Comparison of ENCODE assay signal across 16 cellular contexts in the genomic region with DNA sequence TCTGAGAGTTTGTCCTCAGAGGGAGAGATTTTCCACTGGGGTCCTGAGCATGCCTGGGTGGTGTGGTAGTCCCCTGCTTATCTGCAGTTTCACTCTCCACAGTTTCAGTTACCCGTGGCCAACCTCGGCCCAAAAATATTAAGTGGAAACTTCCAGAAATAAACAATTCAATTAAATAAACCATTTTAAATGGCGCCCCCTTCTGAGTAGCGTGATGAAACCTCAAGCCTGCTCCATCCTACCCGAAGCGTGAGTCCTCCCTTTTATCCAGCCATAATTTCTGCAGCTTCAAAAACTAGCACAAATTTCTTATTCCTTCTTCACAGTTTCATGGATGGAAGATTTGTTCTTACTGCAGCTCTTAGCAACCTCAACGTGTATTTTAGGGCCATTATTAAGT. TPM values are rescaled to one million over a fixed set of nuclear protein-coding genes. Genes with fewer than 3 reads are reported as not detected.
DNase-seq lines count a peak whose midpoint lies in the region; ATAC-seq, FAIRE-seq and TF ChIP-seq lines count a peak whose summit lies in the region.
"Had no signal": no experiment of that assay in that cellular context is flagged by ENCODE, and none has a peak within 500 bp of the region (broad histone marks: within the 10 kb centered on the region; RNA-seq: fewer than 3 reads in every experiment).

No MANE protein-coding gene starts in this region.

- BruUV-seq in HCT116 (replicated peaks; lab: Mats Ljungman, UMichigan) = no TSS peak
- BruUV-seq in PC-3 (replicated peaks; lab: Mats Ljungman, UMichigan) = no TSS peak

- H3K9me2 ChIP-seq in HCT116 (ENCODE audit: insufficient read depth) (no peaks in the 10 kb centered on the region), PC-3 (replicated peaks; ENCODE audit: low read length) (no peaks in the 10 kb centered on the region)

- peak; percentile 80 for FAIRE-seq in A549 (lab: Jason Lieb, UNC)
- FAIRE-seq: GM12891 had no signal

- DNase-seq in A549 (ENCODE audit: low read depth in 1 of 2, low spot score in 1 of 2) (no peak), HCT116 (ENCODE audit: low read depth, low spot score) (no peak), PC-3 (no peak), coronary artery (ENCODE audit: low spot score) (peak; percentile 17), NCI-H2029 treated with DMSO at 0.1 percent for 48 hours (lab: John Stamatoyannopoulos, UW) (no peak), NCI-H187 (lab: John Stamatoyannopoulos, UW) (no peak), NCI-H146 treated with DMSO at 0.1 percent for 48 hours (lab: John Stamatoyannopoulos, UW; ENCODE audit: unreplicated experiment) (no peak)
- DNase-seq: DMS53, GOT3, NCI-H1436, NCI-H2107, SHP77 treated with DMSO at 0.1 percent for 48 hours had no signal

- CTCF ChIA-PET in A549 (lab: Yijun Ruan, JAX) (interaction anchor here (1.1 kb wide), 1 partner anchor 13 kb away, joined by 3 read pairs; no protein-coding TSS in a partner anchor), HCT116 (lab: Charles Lee) (no interaction called here), PC-3 (lab: Charles Lee) (no interaction called here)

- H3K79me2 ChIP-seq in HCT116 (ENCODE audit: insufficient read depth, low read length) = no peaks in the 10 kb centered on the region
- no peaks in the 10 kb centered on the region for H3K79me2 ChIP-seq in PC-3 (ENCODE audit: low read length)

- H3F3A ChIP-seq in PC-3 (ENCODE audit: low read length, unreplicated experiment) = no peaks in the 10 kb centered on the region

- peak; percentile 7; the same call in 1 of the 3 replicates for TF ChIP-seq CTCF in A549 (IDR thresholded peaks at IDR 0.05)
- peak in 1 of 3 experiments; percentile 7; a peak in 1 of 6 replicates for TF ChIP-seq CTCF in HCT116 (IDR thresholded peaks at IDR 0.05 in 2 of 3, conservative IDR thresholded peaks at IDR 0.05 in 1 of 3; ENCODE audit: borderline replicate concordance in 1 of 3, insufficient read depth in 1 of 3, low read depth in 2 of 3, low read length in 2 of 3)
- peak; percentile 31; the same call in 1 of the 2 replicates for TF ChIP-seq CTCF in PC-3 (conservative IDR thresholded peaks at IDR 0.05; ENCODE audit: low read depth, low read length)
- no peak for TF ChIP-seq CTCF in coronary artery (IDR thresholded peaks at IDR 0.05)

- no peak for TF ChIP-seq RAD21 in A549 (conservative IDR thresholded peaks at IDR 0.05 in 1 of 2, IDR thresholded peaks at IDR 0.05 in 1 of 2)
- peak; percentile 7; the same call in 1 of the 2 replicates for TF ChIP-seq RAD21 in HCT116 (IDR thresholded peaks at IDR 0.05; ENCODE audit: low read depth)

- 23% methylated on average over 7 of the region's 7 CpGs for whole genome bisulfite sequencing in A549 (ENCODE audit: missing lambda C conversion rate)

- intact Hi-C loops in HCT116 (cut with micrococcal nuclease) (no loop called here), PC-3 (cut with micrococcal nuclease) (no loop called here)

- H3K9me3 ChIP-seq in A549 (no peaks in the 10 kb centered on the region), HCT116 (ENCODE audit: control insufficient read depth in 1 of 2, insufficient read depth in 1 of 2, low read depth in 1 of 2, low read length in 2 of 2) (no peaks in the 10 kb centered on the region), PC-3 (ENCODE audit: low read length) (no peaks in the 10 kb centered on the region)

- POLR2A ChIA-PET in A549 (lab: Yijun Ruan, JAX) = no interaction called here
- POLR2A ChIA-PET in HCT116 (lab: Charles Lee) = no interaction called here
- POLR2A ChIA-PET in PC-3 (lab: Charles Lee; ENCODE audit: unreplicated experiment) = no interaction called here

- H3K27me3 ChIP-seq in HCT116 (ENCODE audit: insufficient read depth, low read length) = 0 out of 2 replicates have a peak, but pooled peaks cover 2% of the 10 kb centered on the region
- H3K27me3 ChIP-seq in PC-3 (ENCODE audit: low read length) = peaks cover 26% of the 10 kb centered on the region; the same call in 1 of the 2 replicates

- no peak overlapping the region for H2AFZ ChIP-seq in HCT116 (ENCODE audit: low read depth, low read length, poor library complexity, severe bottlenecking)
- no peak overlapping the region for H2AFZ ChIP-seq in PC-3 (ENCODE audit: low read length)

- RAD21 ChIA-PET in HCT116 (lab: Charles Lee; ENCODE audit: low non-redundant PET in 1 of 2, low total read pairs in 2 of 2, uncharacterized antibody in 2 of 2, unreplicated experiment in 2 of 2) = no interaction called here

- H3K36me3 ChIP-seq in HCT116 (ENCODE audit: control insufficient read depth in 1 of 2, insufficient read depth in 2 of 2, low read length in 2 of 2) (no peaks in the 10 kb centered on the region), PC-3 (ENCODE audit: low read depth, low read length) (no peaks in the 10 kb centered on the region)

- H3K4me2 ChIP-seq in A549 (no peak overlapping the region), HCT116 (ENCODE audit: low read length) (no peak overlapping the region), PC-3 (ENCODE audit: low read length) (no peak overlapping the region)

- TF ChIP-seq EP300 in A549 (IDR thresholded peaks at IDR 0.05) = no peak

- no peak overlapping the region for H3K9ac ChIP-seq in HCT116 (ENCODE audit: low read length)
- H3K9ac ChIP-seq in PC-3 (ENCODE audit: low read length) = no peak overlapping the region

- H3K27ac ChIP-seq in A549 (no peak overlapping the region), HCT116 (ENCODE audit: low read depth, low read length) (no peak overlapping the region), PC-3 (ENCODE audit: low read length) (no peak overlapping the region), coronary artery (no peak overlapping the region)

- ATAC-seq in A549 (no peak), HCT116 (no peak), PC-3 (no peak), HG03280 (IDR thresholded peaks at IDR 0.05; ENCODE audit: unreplicated experiment) (no peak)

- no peak for TF ChIP-seq POLR2A in A549 (IDR thresholded peaks at IDR 0.05; ENCODE audit: low read length)
- no peak for TF ChIP-seq POLR2A in HCT116 (IDR thresholded peaks at IDR 0.05; ENCODE audit: borderline replicate concordance, extremely low read depth, insufficient read depth, insufficient read length)

- H4K20me1 ChIP-seq in HCT116 (ENCODE audit: insufficient read depth) (no peaks in the 10 kb centered on the region), PC-3 (ENCODE audit: low read length) (no peaks in the 10 kb centered on the region)

- H3K4me1 ChIP-seq in A549 = no peaks in the 10 kb centered on the region
- no peaks in the 10 kb centered on the region for H3K4me1 ChIP-seq in HCT116 (ENCODE audit: control insufficient read depth in 1 of 2, insufficient read depth in 2 of 2, low read length in 2 of 2)
- H3K4me1 ChIP-seq in PC-3 (ENCODE audit: insufficient read depth, low read length) = no peaks in the 10 kb centered on the region

- H3K4me3 ChIP-seq in A549 = no peak overlapping the region
- no peak overlapping the region for H3K4me3 ChIP-seq in HCT116 (replicated peaks in 1 of 2; ENCODE audit: low read depth in 1 of 2, low read length in 2 of 2)
- H3K4me3 ChIP-seq in PC-3 (ENCODE audit: low read length) = no peak overlapping the region
- H3K4me3 ChIP-seq in coronary artery = no peak overlapping the region

TF ChIP-seq in A549, 52 proteins besides CTCF, POLR2A, EP300 and RAD21 (continues in another document):
- TF ChIP-seq FOSB (CRISPR knock-in tag; IDR thresholded peaks at IDR 0.05) = no peak
- no peak for TF ChIP-seq HOXA7 (CRISPR knock-in tag; IDR thresholded peaks at IDR 0.05)
- no peak for TF ChIP-seq KDM5A (IDR thresholded peaks at IDR 0.05)
- no peak for TF ChIP-seq FOXS1 (CRISPR knock-in tag; IDR thresholded peaks at IDR 0.05)

TF ChIP-seq in HCT116, 20 proteins besides CTCF, POLR2A, EP300 and RAD21 (continues in another document):
- TF ChIP-seq SRF (IDR thresholded peaks at IDR 0.05; ENCODE audit: low read depth) (no peak), YY1 (IDR thresholded peaks at IDR 0.05; ENCODE audit: extremely low read depth, insufficient replicate concordance, low read depth, low read length) (no peak), FOSL1 (IDR thresholded peaks at IDR 0.05; ENCODE audit: low read depth) (no peak), EGR1 (IDR thresholded peaks at IDR 0.05; ENCODE audit: low read depth) (no peak), ZNF274 (IDR thresholded peaks at IDR 0.05; ENCODE audit: low read depth, low read length) (no peak), CEBPB (IDR thresholded peaks at IDR 0.05; ENCODE audit: low read depth) (no peak), ELF1 (IDR thresholded peaks at IDR 0.05; ENCODE audit: borderline replicate concordance, low read depth) (no peak)

RNA-seq across cellular contexts. Expression of a gene that starts 26.7 kb away (rescaled TPM):
- polyA plus RNA-seq in A549 (2011; rRNA removed) = not detected in 2 replicates
- polyA plus RNA-seq in A549 (2012; cell fraction: cytosol; rRNA removed) = 0.01 and 0.03 TPM in 2 replicates
- 0.02 TPM in 1 of 2 replicates, not detected in the other for polyA plus RNA-seq in A549 (2012; cell fraction: nucleus; rRNA removed)
- not detected in 3 replicates for polyA plus RNA-seq in A549 (2017; fragmentation: RNase III; extraction: RNeasy Plus Mini Kit Qiagen cat#74134 plus additional on column Dnase treatment)
- polyA minus RNA-seq in A549 (2011; rRNA and poly(A)+ RNA removed) = not detected in 2 replicates
- not detected for total RNA-seq in HCT116 (2021; ENCODE audit: unreplicated experiment)
- polyA plus RNA-seq in HCT116 (2012) = not detected in 2 replicates
- total RNA-seq in PC-3 (2014; rRNA removed) = not detected in 2 replicates
- total RNA-seq: A172 had no signal
- polyA plus RNA-seq: CD14-positive monocyte had no signal

RNA-seq across cellular contexts. Expression of a gene that starts 36.8 kb away (rescaled TPM):
- 0.47 and 0.54 TPM in 2 replicates for polyA plus RNA-seq in A549 (2011; rRNA removed)
- 0.25 and 0.35 TPM in 2 replicates for polyA plus RNA-seq in A549 (2012; cell fraction: cytosol; rRNA removed)
- polyA plus RNA-seq in A549 (2012; cell fraction: nucleus; rRNA removed) = 0.88 and 0.96 TPM in 2 replicates
- 0.66 to 0.70 TPM (median 0.66 TPM) in 3 replicates for polyA plus RNA-seq in A549 (2017; fragmentation: RNase III; extraction: RNeasy Plus Mini Kit Qiagen cat#74134 plus additional on column Dnase treatment)
- polyA minus RNA-seq in A549 (2011; rRNA and poly(A)+ RNA removed) = 0.41 and 0.73 TPM in 2 replicates
- not detected for total RNA-seq in HCT116 (2021; ENCODE audit: unreplicated experiment)
- not detected in 2 replicates for polyA plus RNA-seq in HCT116 (2012)
- not detected in 2 replicates for total RNA-seq in PC-3 (2014; rRNA removed)

RNA-seq across cellular contexts. Expression of a gene that starts 40.5 kb away (rescaled TPM):
- polyA plus RNA-seq in A549 (2011; rRNA removed) (6.5 and 6.9 TPM in 2 replicates), A549 (2017; fragmentation: RNase III; extraction: RNeasy Plus Mini Kit Qiagen cat#74134 plus additional on column Dnase treatment) (3.2 to 3.6 TPM (median 3.3 TPM) in 3 replicates)
- polyA plus RNA-seq in A549 (2012; cell fraction: cytosol; rRNA removed) = 2.1 and 2.9 TPM in 2 replicates
- polyA plus RNA-seq in A549 (2012; cell fraction: nucleus; rRNA removed) = 4.9 and 7.2 TPM in 2 replicates
- polyA minus RNA-seq in A549 (2011; rRNA and poly(A)+ RNA removed) = 8.6 TPM in 2 replicates
- total RNA-seq in HCT116 (2021; ENCODE audit: unreplicated experiment) (9.8 TPM), PC-3 (2014; rRNA removed) (7.1 and 7.8 TPM in 2 replicates)
- 5.6 and 7.1 TPM in 2 replicates for polyA plus RNA-seq in HCT116 (2012)

RNA-seq across cellular contexts. Expression of a gene that starts 52.9 kb away (rescaled TPM):
- polyA plus RNA-seq in A549 (2011; rRNA removed) (not detected in 2 replicates), A549 (2017; fragmentation: RNase III; extraction: RNeasy Plus Mini Kit Qiagen cat#74134 plus additional on column Dnase treatment) (not detected in 3 replicates)
- not detected in 2 replicates for polyA plus RNA-seq in A549 (2012; cell fraction: cytosol; rRNA removed)
- polyA plus RNA-seq in A549 (2012; cell fraction: nucleus; rRNA removed) = not detected in 2 replicates
- polyA minus RNA-seq in A549 (2011; rRNA and poly(A)+ RNA removed) = not detected in 2 replicates
- total RNA-seq in HCT116 (2021; ENCODE audit: unreplicated experiment) (not detected), PC-3 (2014; rRNA removed) (not detected in 2 replicates)
- not detected in 2 replicates for polyA plus RNA-seq in HCT116 (2012)
- total RNA-seq: A172 had no signal
- polyA plus RNA-seq: CD14-positive monocyte had no signal
